ENCODE assay signal across 20 cellular contexts in genomic region chr1:219322766-219323165, GRCh38.
"Had no signal": no experiment of that assay in that cellular context is flagged by ENCODE, and none has a peak within 500 bp of the region (broad histone marks: within the 10 kb centered on the region; RNA-seq: fewer than 3 reads in every experiment).

No MANE protein-coding gene starts in this region.

- H3K4me1 ChIP-seq: body of pancreas, gastrocnemius medialis, pancreas, spleen, tibial nerve had no signal

- H3K27ac ChIP-seq: body of pancreas, gastrocnemius medialis, hepatocyte, neutrophil, pancreas, spleen, tibial nerve had no signal

- H3K4me3 ChIP-seq: body of pancreas, gastrocnemius medialis, hepatocyte, pancreas, spleen, tibial nerve had no signal

- H3K4me2 ChIP-seq: hepatocyte had no signal

- H3K79me2 ChIP-seq: hepatocyte had no signal

- H3K4me3 Mint-ChIP-seq: activated T-cell treated with anti-CD3 and anti-CD28 coated beads, Interleukin-2, amount 50 U/mL, for 72 hours; effector memory CD8-positive, alpha-beta T cell; natural killer cell treated with Interleukin-12 subunit alpha and Interleukin-12 subunit beta and Interleukin-15 and Interleukin-18, amount 100 ng/mL, for 72 hours had no signal

- DNase-seq: activated CD4-positive, alpha-beta T cell treated with anti-CD3 and anti-CD28 coated beads for 4 hours; activated CD4-positive, alpha-beta T cell treated with anti-CD3 and anti-CD28 coated beads, Interleukin-2, amount 50 U/mL, for 4 hours; activated CD4-positive, CD25-positive, alpha-beta regulatory T cell; activated naive CD4-positive, alpha-beta T cell; activated T-cell treated with anti-CD3 and anti-CD28 coated beads for 4 hours; activated T-cell treated with anti-CD3 and anti-CD28 coated beads, Interleukin-2, amount 50 U/mL, for 72 hours; body of pancreas; cortex of kidney; effector memory CD8-positive, alpha-beta T cell; gastrocnemius medialis; pancreas; right cardiac atrium; spleen; stimulated activated naive CD4-positive, alpha-beta T cell; T-helper 1 cell had no signal

- H3K36me3 ChIP-seq: gastrocnemius medialis, neutrophil, pancreas, spleen had no signal

- H3K9me3 ChIP-seq: body of pancreas, gastrocnemius medialis, neutrophil, pancreas had no signal

- H3K27me3 ChIP-seq: body of pancreas, gastrocnemius medialis, hepatocyte, neutrophil, pancreas, spleen, tibial nerve had no signal

- ATAC-seq: activated naive CD4-positive, alpha-beta T cell treated with anti-CD3 and anti-CD28 coated beads, Interleukin-2, amount 50 U/mL, for 72 hours; activated T-cell treated with anti-CD3 and anti-CD28 coated beads, Interleukin-2, amount 50 U/mL, for 72 hours; body of pancreas; effector memory CD8-positive, alpha-beta T cell; gastrocnemius medialis; natural killer cell treated with Interleukin-12 subunit alpha and Interleukin-12 subunit beta and Interleukin-15 and Interleukin-18, amount 100 ng/mL, for 72 hours; pancreas; right cardiac atrium had no signal

- H3K27me3 Mint-ChIP-seq: natural killer cell treated with Interleukin-12 subunit alpha and Interleukin-12 subunit beta and Interleukin-15 and Interleukin-18, amount 100 ng/mL, for 72 hours had no signal

- H3K27ac Mint-ChIP-seq: activated naive CD4-positive, alpha-beta T cell treated with anti-CD3 and anti-CD28 coated beads, Interleukin-2, amount 50 U/mL, for 72 hours; activated T-cell treated with anti-CD3 and anti-CD28 coated beads, Interleukin-2, amount 50 U/mL, for 72 hours; effector memory CD8-positive, alpha-beta T cell; natural killer cell treated with Interleukin-12 subunit alpha and Interleukin-12 subunit beta and Interleukin-15 and Interleukin-18, amount 100 ng/mL, for 72 hours had no signal

- H3K36me3 Mint-ChIP-seq: natural killer cell treated with Interleukin-12 subunit alpha and Interleukin-12 subunit beta and Interleukin-15 and Interleukin-18, amount 100 ng/mL, for 72 hours had no signal

- H2AFZ ChIP-seq: hepatocyte had no signal
